ENCODE assay signal across 8 cellular contexts in genomic region chr1:1599030-1599916, GRCh38. TPM values are rescaled to one million over a fixed set of nuclear protein-coding genes. Genes with fewer than 3 reads are reported as not detected.
A peak's percentile ranks its signal among the peaks of the same experiment; 100 is the strongest.
DNase-seq lines count a peak whose midpoint lies in the region; ATAC-seq and TF ChIP-seq lines count a peak whose summit lies in the region.

No MANE protein-coding gene starts in this region.

- H3K9me3 Mint-ChIP-seq in endothelial cell (ENCODE audit: unreplicated experiment) = no peaks in the 10 kb centered on the region
- no peaks in the 10 kb centered on the region for H3K9me3 Mint-ChIP-seq in nephron progenitor cell

- H3K4me1 Mint-ChIP-seq in endothelial cell (ENCODE audit: unreplicated experiment) (no peaks in the 10 kb centered on the region), nephron progenitor cell (peaks cover 5% of the 10 kb centered on the region)

- H3K4me3 Mint-ChIP-seq in endothelial cell (ENCODE audit: unreplicated experiment) = peak overlapping the region; percentile 81
- peak overlapping the region; percentile 76 for H3K4me3 Mint-ChIP-seq in nephron progenitor cell

- H3K27ac Mint-ChIP-seq in endothelial cell (ENCODE audit: unreplicated experiment) = no peak overlapping the region
- H3K27ac Mint-ChIP-seq in nephron progenitor cell = no peak overlapping the region

- ATAC-seq in HG02840 (IDR thresholded peaks at IDR 0.05; ENCODE audit: low FRiP score, unreplicated experiment) (no peak), HG03442 (IDR thresholded peaks at IDR 0.05; ENCODE audit: unreplicated experiment) (no peak)

- H3K36me3 Mint-ChIP-seq in endothelial cell (ENCODE audit: low read depth, unreplicated experiment) (no peaks in the 10 kb centered on the region), nephron progenitor cell (ENCODE audit: low read depth) (no peaks in the 10 kb centered on the region)

- 0 out of 2 replicates have a peak overlapping the region, but pooled peaks have one; percentile 17 for H3K27ac ChIP-seq in 22Rv1

- DNase-seq in GM10266 (ENCODE audit: extremely low spot score) (peak; percentile 76), T1000 (lab: John Stamatoyannopoulos, UW) (peak; percentile 24), endothelial cell (ENCODE audit: low spot score) (peak; percentile 43), nephron progenitor cell (peak; percentile 58), HuH-7.5 (ENCODE audit: low spot score) (no peak)

- TF ChIP-seq CTCF in 22Rv1 (IDR thresholded peaks at IDR 0.05) = peak; percentile 51
- TF ChIP-seq CTCF in GM10266 (IDR thresholded peaks at IDR 0.05; ENCODE audit: control insufficient read depth, insufficient read depth, low read depth, missing control alignments) = peak; percentile 26
- no peak for TF ChIP-seq CTCF in endothelial cell (IDR thresholded peaks at IDR 0.05; ENCODE audit: unreplicated experiment)
- TF ChIP-seq CTCF in nephron progenitor cell (IDR thresholded peaks at IDR 0.05) = peak; percentile 7

- peaks cover 8% of the 10 kb centered on the region for H3K27me3 Mint-ChIP-seq in endothelial cell (ENCODE audit: unreplicated experiment)
- H3K27me3 Mint-ChIP-seq in nephron progenitor cell (ENCODE audit: low read depth, poor library complexity) = peaks cover 42% of the 10 kb centered on the region

RNA-seq across cellular contexts. Expression of gene FNDC10, which starts 0.7 kb away (rescaled TPM):
- 11.6 TPM for total RNA-seq in endothelial cell (ENCODE audit: unreplicated experiment)

RNA-seq across cellular contexts. Expression of gene MIB2, which starts 16.0 kb away (rescaled TPM):
- 84.4 TPM for total RNA-seq in endothelial cell (ENCODE audit: unreplicated experiment)

RNA-seq across cellular contexts. Expression of gene SSU72, which starts 24.6 kb away (rescaled TPM):
- total RNA-seq in endothelial cell (ENCODE audit: unreplicated experiment) = 114 TPM

RNA-seq across cellular contexts. Expression of gene MMP23B, which starts 32.7 kb away (rescaled TPM):
- 26.7 TPM for total RNA-seq in endothelial cell (ENCODE audit: unreplicated experiment)

RNA-seq across cellular contexts. Expression of gene TMEM240, which starts 58.8 kb away (rescaled TPM):
- total RNA-seq in endothelial cell (ENCODE audit: unreplicated experiment) = 6.6 TPM
